16 cellular contexts compared by ENCODE assay signal in genomic region chr19:6718111-6718740, GRCh38. TPM values are rescaled to one million over a fixed set of nuclear protein-coding genes. Genes with fewer than 3 reads are reported as not detected.
DNase-seq lines count a peak whose midpoint lies in the region; TF ChIP-seq lines count a peak whose summit lies in the region.
"Had no signal": no experiment of that assay in that cellular context is flagged by ENCODE, and none has a peak within 500 bp of the region (broad histone marks: within the 10 kb centered on the region; RNA-seq: fewer than 3 reads in every experiment).

No MANE protein-coding gene starts in this region.

- H3K27me3 Mint-ChIP-seq in MCF 10A (ENCODE audit: insufficient read depth, unreplicated experiment) (no peaks in the 10 kb centered on the region), endothelial cell (ENCODE audit: unreplicated experiment) (peaks cover 14% of the 10 kb centered on the region)
- H3K27me3 Mint-ChIP-seq: central memory CD8-positive, alpha-beta T cell; T-helper 17 cell had no signal

- H3K36me3 ChIP-seq in breast epithelium, result no peaks in the 10 kb centered on the region
- H3K36me3 ChIP-seq: heart left ventricle, SJCRH30 had no signal

- POLR2A ChIA-PET in MCF 10A (lab: Yijun Ruan, JAX), result interaction anchor here (0.7 kb wide), 1 partner anchor 706 kb away, joined by 3 read pairs; no protein-coding TSS in a partner anchor

- peaks cover 40% of the 10 kb centered on the region for H3K4me1 Mint-ChIP-seq in MCF 10A (ENCODE audit: insufficient read depth, unreplicated experiment)
- peaks cover 7% of the 10 kb centered on the region for H3K4me1 Mint-ChIP-seq in endothelial cell (ENCODE audit: unreplicated experiment)

- TF ChIP-seq CTCF in MCF 10A (IDR thresholded peaks at IDR 0.05; ENCODE audit: unreplicated experiment), result no peak
- no peak for TF ChIP-seq CTCF in breast epithelium (IDR thresholded peaks at IDR 0.05)
- TF ChIP-seq CTCF in endothelial cell (IDR thresholded peaks at IDR 0.05; ENCODE audit: unreplicated experiment), result no peak
- no peak for TF ChIP-seq CTCF in GM20000 (IDR thresholded peaks at IDR 0.05; ENCODE audit: extremely low read depth, missing control alignments)

- H3K36me3 Mint-ChIP-seq in MCF 10A (ENCODE audit: insufficient read depth, unreplicated experiment) (peaks cover 71% of the 10 kb centered on the region), endothelial cell (ENCODE audit: low read depth, unreplicated experiment) (peaks cover 14% of the 10 kb centered on the region)

- peak overlapping the region in 1 of 3 donors; percentile 51 for H3K4me3 ChIP-seq in breast epithelium
- H3K4me3 ChIP-seq: SJCRH30 had no signal

- BruUV-seq in MCF 10A (replicated peaks; lab: Mats Ljungman, UMichigan), result no TSS peak

- peaks cover 8% of the 10 kb centered on the region for H3K9me3 Mint-ChIP-seq in MCF 10A (ENCODE audit: unreplicated experiment)
- H3K9me3 Mint-ChIP-seq in endothelial cell (ENCODE audit: unreplicated experiment), result peaks cover 16% of the 10 kb centered on the region
- H3K9me3 Mint-ChIP-seq: activated B cell treated with CpG ODN at 0.5 μM for 24 hours; CD4-positive, alpha-beta T cell; central memory CD8-positive, alpha-beta T cell had no signal

- H3K9me3 ChIP-seq in breast epithelium, result no peaks in the 10 kb centered on the region
- H3K9me3 ChIP-seq: heart left ventricle, SJCRH30 had no signal

- TF ChIP-seq POLR2A in breast epithelium (IDR thresholded peaks at IDR 0.05), result no peak

- H3K27ac Mint-ChIP-seq in MCF 10A (ENCODE audit: low read depth, unreplicated experiment) (peak overlapping the region; percentile 82), endothelial cell (ENCODE audit: unreplicated experiment) (no peak overlapping the region)
- H3K27ac Mint-ChIP-seq: activated B cell treated with CpG ODN at 0.5 μM for 24 hours; CD4-positive, alpha-beta T cell; T-helper 17 cell had no signal

- CTCF ChIA-PET in MCF 10A (lab: Yijun Ruan, JAX), result interaction anchor here (0.5 to 0.7 kb wide), 4 partner anchors 11 to 435 kb away, joined by 3 to 5 read pairs (median 4); no protein-coding TSS in a partner anchor

- H3K27ac ChIP-seq in breast epithelium, result peak overlapping the region in 1 of 2 donors; percentile 32
- H3K27ac ChIP-seq: heart left ventricle, SJCRH30 had no signal

- H3K4me3 Mint-ChIP-seq in MCF 10A (ENCODE audit: unreplicated experiment), result peak overlapping the region; percentile 95
- H3K4me3 Mint-ChIP-seq in endothelial cell (ENCODE audit: unreplicated experiment), result peak overlapping the region; percentile 32
- H3K4me3 Mint-ChIP-seq: activated B cell treated with CpG ODN at 0.5 μM for 24 hours; CD4-positive, alpha-beta T cell; central memory CD8-positive, alpha-beta T cell; T-helper 17 cell had no signal

- H3K4me1 ChIP-seq in breast epithelium, result no peaks in the 10 kb centered on the region
- H3K4me1 ChIP-seq: SJCRH30 had no signal

- DNase-seq in MCF 10A (ENCODE audit: unreplicated experiment) (no peak), breast epithelium (ENCODE audit: low spot score in 2 of 2) (no peak), endothelial cell (ENCODE audit: low spot score) (no peak), posterior vena cava (ENCODE audit: low spot score) (peak; percentile 80), GM20000 (ENCODE audit: low spot score) (no peak)
- no peak for DNase-seq in stimulated activated CD8-positive, alpha-beta memory T cell treated with anti-CD3 and anti-CD28 coated beads, Interleukin-4, amount 100 ng/mL, for 48 hours
- DNase-seq: activated B cell treated with CpG ODN at 0.5 μM for 24 hours, DMS79 treated with DMSO at 0.1 percent for 48 hours, NCI-H1092 treated with DMSO at 0.1 percent for 48 hours, NCI-H69, retina, T-helper 17 cell had no signal

- H3K27me3 ChIP-seq in breast epithelium, result no peaks in the 10 kb centered on the region

- intact Hi-C loops in MCF 10A (cut with micrococcal nuclease), result no loop called here
- intact Hi-C loops in breast epithelium (cut with DNase I; ENCODE audit: low total_unique reads), result no loop called here
- intact Hi-C loops in posterior vena cava (cut with DNase I), result no loop called here

RNA-seq across cellular contexts. Expression of gene C3, which starts 2.2 kb away (rescaled TPM):
- total RNA-seq in MCF 10A (2022) (842 and 872 TPM in 2 replicates), breast epithelium (1,000 to 10,000 TPM in 2 of 3 donors, 100 to 1,000 TPM in 1; 856 to 1,298 (median 1,115) TPM), endothelial cell (ENCODE audit: unreplicated experiment) (not detected), posterior vena cava (1,000 to 10,000 TPM in 1 of 2 donors, 100 to 1,000 TPM in 1; 929 to 2,763 TPM)
- total RNA-seq: SJCRH30 had no signal

RNA-seq across cellular contexts. Expression of gene GPR108, which starts 19.2 kb away (rescaled TPM):
- total RNA-seq in MCF 10A (2022), result 115 and 124 TPM in 2 replicates
- 10 to 100 TPM; 62.9 to 98.1 (median 78.0) TPM for total RNA-seq in breast epithelium
- 69.1 TPM for total RNA-seq in endothelial cell (ENCODE audit: unreplicated experiment)
- total RNA-seq in posterior vena cava, result 10 to 100 TPM; 39.3 to 43.4 TPM

RNA-seq across cellular contexts. Expression of gene TRIP10, which starts 21.3 kb away (rescaled TPM):
- total RNA-seq in MCF 10A (2022), result 45.4 and 49.7 TPM in 2 replicates
- total RNA-seq in breast epithelium, result 10 to 100 TPM; 56.9 to 98.1 (median 87.5) TPM
- 42.8 TPM for total RNA-seq in endothelial cell (ENCODE audit: unreplicated experiment)
- total RNA-seq in posterior vena cava, result 10 to 100 TPM; 83.2 to 92.6 TPM

RNA-seq across cellular contexts. Expression of gene TNFSF14, which starts 48.3 kb away (rescaled TPM):
- total RNA-seq in MCF 10A (2022) (12.1 and 12.2 TPM in 2 replicates), breast epithelium (1 to 10 TPM in 2 of 3 donors, under 1 TPM in 1; 0.96 to 8.3 (median 2.9) TPM), endothelial cell (ENCODE audit: unreplicated experiment) (not detected), posterior vena cava (1 to 10 TPM; 1.4 to 1.6 TPM)
- total RNA-seq: SJCRH30 had no signal

RNA-seq across cellular contexts. Expression of gene SH2D3A, which starts 49.0 kb away (rescaled TPM):
- total RNA-seq in MCF 10A (2022) (28.5 and 76.7 TPM in 2 replicates), breast epithelium (10 to 100 TPM in 2 of 3 donors, under 1 TPM in 1; 0.96 to 38.2 (median 18.4) TPM), endothelial cell (ENCODE audit: unreplicated experiment) (1.5 TPM), posterior vena cava (under 1 TPM; 0.37 to 0.52 TPM)
- total RNA-seq: SJCRH30 had no signal

Comparison
In these comparisons a context has a peak if more than half of its experiments do, and no peak if none do; other contexts are left out.
1. RNA of gene C3, which starts 2.2 kb away (total RNA-seq): 929 to 2,763 TPM in posterior vena cava, 856 to 1,298 TPM in breast epithelium and 842 to 872 TPM in MCF 10A; not detected in endothelial cell (single experiment); every median in the first group is over 100 times any median in the second.